Comparison of ENCODE assay signal across 18 cellular contexts in genomic region chr12:102438823-102439205, GRCh38. TPM values are rescaled to one million over a fixed set of nuclear protein-coding genes. Genes with fewer than 3 reads are reported as not detected.
"Had no signal": no experiment of that assay in that cellular context is flagged by ENCODE, and none has a peak within 500 bp of the region (broad histone marks: within the 10 kb centered on the region; RNA-seq: fewer than 3 reads in every experiment).

No MANE protein-coding gene starts in this region.

- H3K9me3 Mint-ChIP-seq: activated CD4-positive, alpha-beta memory T cell treated with anti-CD3 and anti-CD28 coated beads for 36 hours; activated T-cell treated with anti-CD3 and anti-CD28 coated beads, Interleukin-2, amount 50 U/mL, for 4 hours; endodermal cell; stimulated activated naive B cell treated with anti-CD40 and anti-IgM and Interleukin-4, amounts not matched to agents 10 μg/mL and 1 μg/mL and 100 μg/mL, for 72 hours; T-helper 1 cell treated with Interleukin-12 subunit alpha and Interleukin-12 subunit beta and Interleukin-4 antibody, amounts not matched to agents 30 μg/mL and 1 μg/mL, for 36 hours had no signal

- H3K9me3 ChIP-seq: breast epithelium, tibial artery had no signal

- H3K4me1 ChIP-seq: tibial artery had no signal

- H3K27me3 ChIP-seq: breast epithelium, tibial artery had no signal

- ATAC-seq: activated CD8-positive, alpha-beta memory T cell treated with anti-CD3 and anti-CD28 coated beads, Interleukin-2, amount 10 ng/mL, durations not matched to agents 7 days and 5 days; activated T-cell treated with anti-CD3 and anti-CD28 coated beads, Interleukin-2, amount 50 U/mL, for 4 hours; naive thymus-derived CD8-positive, alpha-beta T cell; stimulated activated naive B cell treated with anti-CD40 and anti-IgM and Interleukin-4, amounts not matched to agents 10 μg/mL and 1 μg/mL and 100 μg/mL, for 72 hours had no signal

- H3K4me3 ChIP-seq: breast epithelium, tibial artery had no signal

- H3K4me3 Mint-ChIP-seq: activated CD4-positive, alpha-beta memory T cell treated with anti-CD3 and anti-CD28 coated beads for 36 hours; activated CD8-positive, alpha-beta memory T cell treated with anti-CD3 and anti-CD28 coated beads, Interleukin-2, amount 10 ng/mL, durations not matched to agents 7 days and 5 days; activated naive CD8-positive, alpha-beta T cell; activated T-cell treated with anti-CD3 and anti-CD28 coated beads, Interleukin-2, amount 50 U/mL, for 4 hours; endodermal cell; naive thymus-derived CD8-positive, alpha-beta T cell; stimulated activated naive B cell treated with anti-CD40 and anti-IgM and Interleukin-4, amounts not matched to agents 10 μg/mL and 1 μg/mL and 100 μg/mL, for 72 hours; T-helper 1 cell treated with Interleukin-12 subunit alpha and Interleukin-12 subunit beta and Interleukin-4 antibody, amounts not matched to agents 30 μg/mL and 1 μg/mL, for 36 hours had no signal

- H3K27ac ChIP-seq: tibial artery, WERI-Rb-1 had no signal

- H3K36me3 ChIP-seq: breast epithelium, tibial artery, WERI-Rb-1 had no signal

- H3K27ac Mint-ChIP-seq: activated CD4-positive, alpha-beta memory T cell treated with anti-CD3 and anti-CD28 coated beads for 36 hours; activated CD8-positive, alpha-beta memory T cell treated with anti-CD3 and anti-CD28 coated beads, Interleukin-2, amount 10 ng/mL, durations not matched to agents 7 days and 5 days; activated naive CD8-positive, alpha-beta T cell; endodermal cell; naive thymus-derived CD8-positive, alpha-beta T cell; stimulated activated naive B cell treated with anti-CD40 and anti-IgM and Interleukin-4, amounts not matched to agents 10 μg/mL and 1 μg/mL and 100 μg/mL, for 72 hours; T-helper 1 cell treated with Interleukin-12 subunit alpha and Interleukin-12 subunit beta and Interleukin-4 antibody, amounts not matched to agents 30 μg/mL and 1 μg/mL, for 36 hours had no signal

- DNase-seq: activated CD4-positive, alpha-beta memory T cell treated with anti-CD3 and anti-CD28 coated beads for 36 hours; activated CD8-positive, alpha-beta memory T cell treated with anti-CD3 and anti-CD28 coated beads, Interleukin-2, amount 10 ng/mL, durations not matched to agents 7 days and 5 days; activated gamma-delta T cell treated with Interleukin-2 at 50 U/mL for 16 hours; activated T-cell treated with anti-CD3 and anti-CD28 coated beads, Interleukin-2, amount 50 U/mL, for 4 hours; amygdala; cerebellar nuclear complex; endodermal cell; erythroblast; islet precursor cell; naive thymus-derived CD8-positive, alpha-beta T cell; stimulated activated CD4-positive, alpha-beta T cell treated with anti-CD3 and anti-CD28 coated beads, Interleukin-15, amount 100 ng/mL, for 24 hours; stimulated activated CD4-positive, alpha-beta T cell treated with anti-CD3 and anti-CD28 coated beads, Interleukin-4, amount 100 ng/mL, for 1 hour; stimulated activated naive B cell treated with anti-CD40 and anti-IgM and Interleukin-4, amounts not matched to agents 10 μg/mL and 1 μg/mL and 100 μg/mL, for 72 hours; tibial artery; WERI-Rb-1 had no signal

- H3K36me3 Mint-ChIP-seq: activated CD4-positive, alpha-beta memory T cell treated with anti-CD3 and anti-CD28 coated beads for 36 hours; activated naive CD8-positive, alpha-beta T cell; naive thymus-derived CD8-positive, alpha-beta T cell; stimulated activated naive B cell treated with anti-CD40 and anti-IgM and Interleukin-4, amounts not matched to agents 10 μg/mL and 1 μg/mL and 100 μg/mL, for 72 hours had no signal

- H3K4me1 Mint-ChIP-seq: endodermal cell; naive thymus-derived CD8-positive, alpha-beta T cell; stimulated activated naive B cell treated with anti-CD40 and anti-IgM and Interleukin-4, amounts not matched to agents 10 μg/mL and 1 μg/mL and 100 μg/mL, for 72 hours had no signal

RNA-seq across cellular contexts. Expression of gene IGF1, which starts 41.5 kb away (rescaled TPM):
- total RNA-seq: activated CD4-positive, alpha-beta memory T cell treated with anti-CD3 and anti-CD28 coated beads for 36 hours; endodermal cell had no signal
- polyA plus RNA-seq: naive thymus-derived CD8-positive, alpha-beta T cell had no signal
